Comparison of ENCODE assay signal across 18 cellular contexts in genomic region chr1:20137055-20137454, GRCh38. TPM values are rescaled to one million over a fixed set of nuclear protein-coding genes. Genes with fewer than 3 reads are reported as not detected.
DNase-seq lines count a peak whose midpoint lies in the region; ATAC-seq and TF ChIP-seq lines count a peak whose summit lies in the region.
"Had no signal": no experiment of that assay in that cellular context is flagged by ENCODE, and none has a peak within 500 bp of the region (broad histone marks: within the 10 kb centered on the region; RNA-seq: fewer than 3 reads in every experiment).

No MANE protein-coding gene starts in this region.

- POLR2A ChIA-PET in PC-9 (lab: Charles Lee; ENCODE audit: unreplicated experiment), result interaction anchor here (0.6 kb wide), 1 partner anchor 247 kb away, joined by 4 read pairs; no protein-coding TSS in a partner anchor

- peaks cover 7% of the 10 kb centered on the region; the same call in 1 of the 2 replicates for H3F3A ChIP-seq in PC-9 (ENCODE audit: insufficient read depth, low read depth)

- TF ChIP-seq CTCF in PC-9 (conservative IDR thresholded peaks at IDR 0.05) (no peak), colonic mucosa (IDR thresholded peaks at IDR 0.05) (no peak)

- no peaks in the 10 kb centered on the region for H3K9me3 ChIP-seq in PC-9 (ENCODE audit: insufficient read depth, low read depth)
- H3K9me3 ChIP-seq in colonic mucosa, result no peaks in the 10 kb centered on the region
- H3K9me3 ChIP-seq: BE2C had no signal

- intact Hi-C loops in PC-9 (cut with micrococcal nuclease; ENCODE audit: unreplicated experiment), result loop anchor here (5.0 kb wide), 1 partner anchor 35 kb away; no protein-coding TSS in a partner anchor
- intact Hi-C loops in sciatic nerve (cut with DNase I), result no loop called here
- intact Hi-C loops in colonic mucosa (cut with DNase I), result no loop called here

- no TSS peak for BruUV-seq in PC-9 (replicated peaks; lab: Mats Ljungman, UMichigan)

- no peaks in the 10 kb centered on the region for H3K9me2 ChIP-seq in PC-9 (ENCODE audit: insufficient read depth)

- peak; percentile 76 for ATAC-seq in esophagus mucosa
- ATAC-seq in sciatic nerve, result no peak
- ATAC-seq in HG02678 (IDR thresholded peaks at IDR 0.05; ENCODE audit: unreplicated experiment), result no peak

- H3K79me2 ChIP-seq in PC-9 (ENCODE audit: low read depth), result no peaks in the 10 kb centered on the region

- H3K27ac ChIP-seq in PC-9 (peak overlapping the region; percentile 61), colonic mucosa (no peak overlapping the region)

- H3K4me3 ChIP-seq in PC-9 (no peak overlapping the region), colonic mucosa (no peak overlapping the region)

- CTCF ChIA-PET in PC-9 (lab: Charles Lee), result no interaction called here

- H3K9ac ChIP-seq in colonic mucosa (ENCODE audit: low read depth in 2 of 2, low read length in 2 of 2), result no peak overlapping the region

- H3K36me3 ChIP-seq in PC-9 (ENCODE audit: low read depth), result no peaks in the 10 kb centered on the region
- H3K36me3 ChIP-seq in colonic mucosa, result no peaks in the 10 kb centered on the region
- H3K36me3 ChIP-seq: BE2C had no signal

- H4K20me1 ChIP-seq in PC-9 (ENCODE audit: insufficient read depth), result no peaks in the 10 kb centered on the region

- H3K4me2 ChIP-seq in PC-9, result peak overlapping the region; percentile 53

- no peak overlapping the region for H2AFZ ChIP-seq in PC-9

- peak; percentile 23 for DNase-seq in ELF-1 (ENCODE audit: low read depth, low spot score)
- DNase-seq in PC-9, result peak; percentile 65 to 89
- peak; percentile 13 for DNase-seq in sciatic nerve (ENCODE audit: low spot score)
- DNase-seq in colonic mucosa, result no peak
- no peak for DNase-seq in islet precursor cell
- no peak for DNase-seq in NCI-H146 treated with DMSO at 0.1 percent for 48 hours (lab: John Stamatoyannopoulos, UW; ENCODE audit: unreplicated experiment)
- DNase-seq: BE2C, H9, KG1, MM.1S, NCI-H1105, NCI-H187, NCI-H446, NCI-H774, SHP77 treated with DMSO at 0.1 percent for 48 hours had no signal

- H3K27me3 ChIP-seq in PC-9 (ENCODE audit: insufficient read depth, low read depth) (no peaks in the 10 kb centered on the region), colonic mucosa (no peaks in the 10 kb centered on the region)
- H3K27me3 ChIP-seq: BE2C had no signal

- H3K4me1 ChIP-seq in PC-9 (replicated peaks; ENCODE audit: insufficient read depth) (peaks cover 50% of the 10 kb centered on the region), colonic mucosa (no peaks in the 10 kb centered on the region)
- H3K4me1 ChIP-seq: BE2C had no signal

RNA-seq across cellular contexts. Expression of gene PLA2G2F, which starts 2.1 kb away (rescaled TPM):
- 0.20 TPM in 1 of 2 replicates, not detected in the other for total RNA-seq in PC-9 (2021)
- 0.04 TPM for total RNA-seq in esophagus mucosa
- total RNA-seq in sciatic nerve, result not detected
- total RNA-seq in colonic mucosa, result not detected
- total RNA-seq: CD8-positive, alpha-beta memory T cell; H9 had no signal

RNA-seq across cellular contexts. Expression of gene PLA2G2D, which starts 17.7 kb away (rescaled TPM):
- not detected in 2 replicates for total RNA-seq in PC-9 (2021)
- 0.20 TPM for total RNA-seq in esophagus mucosa
- not detected for total RNA-seq in sciatic nerve
- total RNA-seq in colonic mucosa, result under 1 TPM; 0.21 to 0.25 TPM
- total RNA-seq: CD8-positive, alpha-beta memory T cell; H9 had no signal

RNA-seq across cellular contexts. Expression of gene UBXN10, which starts 48.8 kb away (rescaled TPM):
- total RNA-seq in PC-9 (2021) (9.4 and 11.9 TPM in 2 replicates), esophagus mucosa (0.04 TPM), sciatic nerve (0.13 TPM), colonic mucosa (1 to 10 TPM; 3.3 to 3.5 TPM)

RNA-seq across cellular contexts. Expression of gene PLA2G2C, which starts 49.3 kb away (rescaled TPM):
- 0.48 and 0.55 TPM in 2 replicates for total RNA-seq in PC-9 (2021)
- 0.48 TPM for total RNA-seq in esophagus mucosa
- total RNA-seq in sciatic nerve, result 0.36 TPM
- under 1 TPM in 1 of 2 donors, not detected in 1; 0.27 TPM for total RNA-seq in colonic mucosa
- total RNA-seq: CD8-positive, alpha-beta memory T cell; H9 had no signal

Comparison
In these comparisons a context has a peak if more than half of its experiments do, and no peak if none do; other contexts are left out.
1. DNase-seq: peak in ELF-1 (single experiment), PC-9 (2 of 2) and sciatic nerve (single experiment); none in colonic mucosa (single experiment), islet precursor cell (single experiment) and NCI-H146 treated with DMSO at 0.1 percent for 48 hours (single experiment).